Comparison of ENCODE assay signal across 16 cellular contexts in the genomic region with DNA sequence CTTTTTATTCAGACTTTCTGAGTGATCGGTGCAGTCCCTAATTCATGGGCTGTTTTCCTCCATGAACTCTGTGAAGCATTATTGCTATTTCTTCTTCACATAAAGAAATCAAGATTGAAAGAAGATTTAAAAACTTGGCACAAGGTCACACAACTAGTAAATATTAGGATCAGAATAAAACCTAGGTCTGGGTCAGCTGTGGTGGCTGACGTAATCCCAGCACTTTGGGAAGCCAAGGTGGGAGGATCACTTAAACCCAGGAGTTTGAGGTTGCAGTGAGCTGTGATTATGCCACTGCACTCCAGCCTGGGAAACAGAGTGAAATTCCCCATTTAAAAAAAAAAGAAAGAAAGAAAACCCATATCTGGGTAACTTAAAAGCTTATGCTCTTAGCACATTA. TPM values are rescaled to one million over a fixed set of nuclear protein-coding genes. Genes with fewer than 3 reads are reported as not detected.
DNase-seq lines count a peak whose midpoint lies in the region; ATAC-seq and TF ChIP-seq lines count a peak whose summit lies in the region.
"Had no signal": no experiment of that assay in that cellular context is flagged by ENCODE, and none has a peak within 500 bp of the region (broad histone marks: within the 10 kb centered on the region; RNA-seq: fewer than 3 reads in every experiment).

No MANE protein-coding gene starts in this region.

- H3K9me3 Mint-ChIP-seq in activated T-helper 1 cell treated with anti-CD3 and anti-CD28 coated beads, Interleukin-12 subunit alpha, Interleukin-12 subunit beta, Interleukin-2, Interleukin-4 antibody, amounts not matched to agents 30 ng/mL and 10 ng/mL and 1 ng/mL, durations not matched to agents 14 hours and 24 hours and 36 hours = peaks cover 7% of the 10 kb centered on the region
- peaks cover 2% of the 10 kb centered on the region for H3K9me3 Mint-ChIP-seq in stimulated activated effector memory CD8-positive, alpha-beta T cell treated with anti-CD3 and anti-CD28 coated beads, Interleukin-12 subunit alpha, Interleukin-12 subunit beta, amount 100 ng/mL, for 72 hours
- H3K9me3 Mint-ChIP-seq: activated naive CD8-positive, alpha-beta T cell treated with anti-CD3 and anti-CD28 coated beads, Interleukin-2, amount 10 ng/mL, durations not matched to agents 7 days and 5 days had no signal

- intact Hi-C loops in cardiac septum (cut with DNase I) = loop anchor here (10.0 kb wide), 1 partner anchor 128 kb away; no protein-coding TSS in a partner anchor
- intact Hi-C loops in activated T-helper 1 cell treated with anti-CD3 and anti-CD28 coated beads, Interleukin-12 subunit alpha, Interleukin-12 subunit beta, Interleukin-2, Interleukin-4 antibody, amounts not matched to agents 30 ng/mL and 10 ng/mL and 1 ng/mL, durations not matched to agents 14 hours and 24 hours and 36 hours (cut with micrococcal nuclease) = no loop called here

- peaks cover 7% of the 10 kb centered on the region for H3K4me1 ChIP-seq in cardiac muscle cell (ENCODE audit: low read depth)
- no peaks in the 10 kb centered on the region for H3K4me1 ChIP-seq in iPS-20b (ENCODE audit: insufficient read depth, low read length)
- H3K4me1 ChIP-seq in suprapubic skin = peaks cover 22% of the 10 kb centered on the region

- peak overlapping the region; percentile 88; the same call in 1 of the 2 replicates for H3K9ac ChIP-seq in iPS-20b (ENCODE audit: low read depth, low read length)

- TF ChIP-seq CTCF in cardiac muscle cell (IDR thresholded peaks at IDR 0.05; ENCODE audit: low read depth, low read length) (no peak), suprapubic skin (IDR thresholded peaks at IDR 0.05) (no peak)

- H3K27me3 ChIP-seq in cardiac muscle cell (peaks cover 25% of the 10 kb centered on the region), iPS-20b (ENCODE audit: insufficient read depth, low read length) (peaks cover 33% of the 10 kb centered on the region), suprapubic skin (peaks cover 18% of the 10 kb centered on the region)
- H3K27me3 ChIP-seq: MG63 had no signal

- peaks cover 24% of the 10 kb centered on the region for H3K36me3 ChIP-seq in cardiac muscle cell
- H3K36me3 ChIP-seq in iPS-20b (ENCODE audit: insufficient read depth, low read depth, low read length) = peaks cover 45% of the 10 kb centered on the region
- H3K36me3 ChIP-seq in suprapubic skin = peaks cover 37% of the 10 kb centered on the region

- 89% methylated on average over 2 of the region's 2 CpGs for WGBS in suprapubic skin

- peaks cover 18% of the 10 kb centered on the region for H3K27me3 Mint-ChIP-seq in activated T-helper 1 cell treated with anti-CD3 and anti-CD28 coated beads, Interleukin-12 subunit alpha, Interleukin-12 subunit beta, Interleukin-2, Interleukin-4 antibody, amounts not matched to agents 30 ng/mL and 10 ng/mL and 1 ng/mL, durations not matched to agents 14 hours and 24 hours and 36 hours (ENCODE audit: insufficient read depth)

- H3K27ac Mint-ChIP-seq in activated T-helper 1 cell treated with anti-CD3 and anti-CD28 coated beads, Interleukin-12 subunit alpha, Interleukin-12 subunit beta, Interleukin-2, Interleukin-4 antibody, amounts not matched to agents 30 ng/mL and 10 ng/mL and 1 ng/mL, durations not matched to agents 14 hours and 24 hours and 36 hours = no peak overlapping the region
- no peak overlapping the region for H3K27ac Mint-ChIP-seq in stimulated activated effector memory CD8-positive, alpha-beta T cell treated with anti-CD3 and anti-CD28 coated beads, Interleukin-12 subunit alpha, Interleukin-12 subunit beta, amount 100 ng/mL, for 72 hours
- H3K27ac Mint-ChIP-seq: activated naive CD8-positive, alpha-beta T cell treated with anti-CD3 and anti-CD28 coated beads, Interleukin-2, amount 10 ng/mL, durations not matched to agents 7 days and 5 days had no signal

- H3K9me3 ChIP-seq in cardiac muscle cell (ENCODE audit: low read depth) = no peaks in the 10 kb centered on the region
- no peaks in the 10 kb centered on the region for H3K9me3 ChIP-seq in iPS-20b (ENCODE audit: insufficient read depth, low read depth, low read length)
- H3K9me3 ChIP-seq in suprapubic skin = no peaks in the 10 kb centered on the region
- H3K9me3 ChIP-seq: esophagus muscularis mucosa, HAP-1, left lung, MG63 had no signal

- H3K36me3 Mint-ChIP-seq in activated T-helper 1 cell treated with anti-CD3 and anti-CD28 coated beads, Interleukin-12 subunit alpha, Interleukin-12 subunit beta, Interleukin-2, Interleukin-4 antibody, amounts not matched to agents 30 ng/mL and 10 ng/mL and 1 ng/mL, durations not matched to agents 14 hours and 24 hours and 36 hours (ENCODE audit: low read depth) = peaks cover 17% of the 10 kb centered on the region
- peaks cover 35% of the 10 kb centered on the region for H3K36me3 Mint-ChIP-seq in stimulated activated effector memory CD8-positive, alpha-beta T cell treated with anti-CD3 and anti-CD28 coated beads, Interleukin-12 subunit alpha, Interleukin-12 subunit beta, amount 100 ng/mL, for 72 hours

- TF ChIP-seq POLR2A in suprapubic skin (IDR thresholded peaks at IDR 0.05) = no peak

- H3K4me3 ChIP-seq in cardiac muscle cell = peak overlapping the region; percentile 42
- H3K4me3 ChIP-seq in iPS-20b (ENCODE audit: low read length) = peak overlapping the region; percentile 96
- no peak overlapping the region for H3K4me3 ChIP-seq in suprapubic skin

- H3K4me3 Mint-ChIP-seq in activated T-helper 1 cell treated with anti-CD3 and anti-CD28 coated beads, Interleukin-12 subunit alpha, Interleukin-12 subunit beta, Interleukin-2, Interleukin-4 antibody, amounts not matched to agents 30 ng/mL and 10 ng/mL and 1 ng/mL, durations not matched to agents 14 hours and 24 hours and 36 hours = peak overlapping the region; percentile 88
- H3K4me3 Mint-ChIP-seq in stimulated activated effector memory CD8-positive, alpha-beta T cell treated with anti-CD3 and anti-CD28 coated beads, Interleukin-12 subunit alpha, Interleukin-12 subunit beta, amount 100 ng/mL, for 72 hours = peak overlapping the region; percentile 77

- H3K4me1 Mint-ChIP-seq in activated T-helper 1 cell treated with anti-CD3 and anti-CD28 coated beads, Interleukin-12 subunit alpha, Interleukin-12 subunit beta, Interleukin-2, Interleukin-4 antibody, amounts not matched to agents 30 ng/mL and 10 ng/mL and 1 ng/mL, durations not matched to agents 14 hours and 24 hours and 36 hours (ENCODE audit: low read depth) = peaks cover 34% of the 10 kb centered on the region
- H3K4me1 Mint-ChIP-seq in stimulated activated effector memory CD8-positive, alpha-beta T cell treated with anti-CD3 and anti-CD28 coated beads, Interleukin-12 subunit alpha, Interleukin-12 subunit beta, amount 100 ng/mL, for 72 hours = no peaks in the 10 kb centered on the region

- no peak for TF ChIP-seq EP300 in suprapubic skin (IDR thresholded peaks at IDR 0.05)

- no peak for DNase-seq in cardiac muscle cell (ENCODE audit: low read depth in 1 of 2, low spot score in 1 of 2)
- DNase-seq in cardiac septum (ENCODE audit: low spot score) = no peak
- DNase-seq in activated T-helper 1 cell treated with anti-CD3 and anti-CD28 coated beads, Interleukin-12 subunit alpha, Interleukin-12 subunit beta, Interleukin-2, Interleukin-4 antibody, amounts not matched to agents 30 ng/mL and 10 ng/mL and 1 ng/mL, durations not matched to agents 14 hours and 24 hours and 36 hours (ENCODE audit: low spot score) = no peak
- DNase-seq in stimulated activated effector memory CD8-positive, alpha-beta T cell treated with anti-CD3 and anti-CD28 coated beads, Interleukin-12 subunit alpha, Interleukin-12 subunit beta, amount 100 ng/mL, for 72 hours (ENCODE audit: low spot score in 2 of 2) = no peak
- no peak for DNase-seq in suprapubic skin (ENCODE audit: low spot score in 2 of 2)
- DNase-seq in NCI-H2196 (lab: John Stamatoyannopoulos, UW; ENCODE audit: unreplicated experiment) = no peak
- DNase-seq: activated naive CD8-positive, alpha-beta T cell treated with anti-CD3 and anti-CD28 coated beads, Interleukin-2, amount 10 ng/mL, durations not matched to agents 7 days and 5 days; Calu3; left lung; MG63; small intestine; SW 1271 had no signal

- no peak for ATAC-seq in stimulated activated effector memory CD8-positive, alpha-beta T cell treated with anti-CD3 and anti-CD28 coated beads, Interleukin-12 subunit alpha, Interleukin-12 subunit beta, amount 100 ng/mL, for 72 hours
- no peak for ATAC-seq in GM21737 (IDR thresholded peaks at IDR 0.05; ENCODE audit: unreplicated experiment)
- ATAC-seq: left lung had no signal

- H3K27ac ChIP-seq in cardiac muscle cell = peak overlapping the region; percentile 88
- no peak overlapping the region for H3K27ac ChIP-seq in iPS-20b (ENCODE audit: low read length)
- no peak overlapping the region for H3K27ac ChIP-seq in suprapubic skin

RNA-seq across cellular contexts. Expression of a gene that starts 1.4 kb away (rescaled TPM):
- total RNA-seq in cardiac muscle cell = 18.6 and 21.8 TPM in 2 replicates
- polyA plus RNA-seq in cardiac muscle cell = 14.4 and 15.4 TPM in 2 replicates
- 8.4 TPM for total RNA-seq in cardiac septum
- total RNA-seq in activated T-helper 1 cell treated with anti-CD3 and anti-CD28 coated beads, Interleukin-12 subunit alpha, Interleukin-12 subunit beta, Interleukin-2, Interleukin-4 antibody, amounts not matched to agents 30 ng/mL and 10 ng/mL and 1 ng/mL, durations not matched to agents 14 hours and 24 hours and 36 hours = 6.1 and 8.1 TPM in 2 replicates
- total RNA-seq in suprapubic skin = 10 to 100 TPM in 1 of 4 donors, 1 to 10 TPM in 3; 3.6 to 12.5 (median 7.6) TPM

RNA-seq across cellular contexts. Expression of a gene that starts 25.6 kb away (rescaled TPM):
- total RNA-seq in cardiac muscle cell (7.9 and 8.4 TPM in 2 replicates), cardiac septum (2.4 TPM), suprapubic skin (1 to 10 TPM; 1.2 to 5.0 (median 3.0) TPM)
- 6.8 and 7.1 TPM in 2 replicates for polyA plus RNA-seq in cardiac muscle cell
- total RNA-seq in activated T-helper 1 cell treated with anti-CD3 and anti-CD28 coated beads, Interleukin-12 subunit alpha, Interleukin-12 subunit beta, Interleukin-2, Interleukin-4 antibody, amounts not matched to agents 30 ng/mL and 10 ng/mL and 1 ng/mL, durations not matched to agents 14 hours and 24 hours and 36 hours = 4.8 and 6.0 TPM in 2 replicates

RNA-seq across cellular contexts. Expression of a gene that starts 32.6 kb away (rescaled TPM):
- total RNA-seq in cardiac muscle cell = not detected in 2 replicates
- polyA plus RNA-seq in cardiac muscle cell = not detected in 2 replicates
- total RNA-seq in cardiac septum = 6.6 TPM
- 0.16 TPM in 1 of 2 replicates, not detected in the other for total RNA-seq in activated T-helper 1 cell treated with anti-CD3 and anti-CD28 coated beads, Interleukin-12 subunit alpha, Interleukin-12 subunit beta, Interleukin-2, Interleukin-4 antibody, amounts not matched to agents 30 ng/mL and 10 ng/mL and 1 ng/mL, durations not matched to agents 14 hours and 24 hours and 36 hours
- under 1 TPM in 2 of 4 donors, not detected in 2; 0.47 to 0.78 TPM for total RNA-seq in suprapubic skin
- total RNA-seq: activated naive CD8-positive, alpha-beta T cell treated with anti-CD3 and anti-CD28 coated beads, Interleukin-2, amount 10 ng/mL, durations not matched to agents 7 days and 5 days; Calu3 had no signal

RNA-seq across cellular contexts. Expression of a gene that starts 40.5 kb away (rescaled TPM):
- 23.7 and 37.9 TPM in 2 replicates for total RNA-seq in cardiac muscle cell
- 20.2 and 25.3 TPM in 2 replicates for polyA plus RNA-seq in cardiac muscle cell
- total RNA-seq in cardiac septum = 13.4 TPM
- 5.4 and 6.0 TPM in 2 replicates for total RNA-seq in activated T-helper 1 cell treated with anti-CD3 and anti-CD28 coated beads, Interleukin-12 subunit alpha, Interleukin-12 subunit beta, Interleukin-2, Interleukin-4 antibody, amounts not matched to agents 30 ng/mL and 10 ng/mL and 1 ng/mL, durations not matched to agents 14 hours and 24 hours and 36 hours
- total RNA-seq in suprapubic skin = 10 to 100 TPM in 2 of 4 donors, 1 to 10 TPM in 2; 4.9 to 23.3 (median 11.4) TPM

RNA-seq across cellular contexts. Expression of a gene that starts 54.9 kb away (rescaled TPM):
- 7.5 and 8.2 TPM in 2 replicates for total RNA-seq in cardiac muscle cell
- polyA plus RNA-seq in cardiac muscle cell = 6.0 and 8.2 TPM in 2 replicates
- 3.8 TPM for total RNA-seq in cardiac septum
- total RNA-seq in activated T-helper 1 cell treated with anti-CD3 and anti-CD28 coated beads, Interleukin-12 subunit alpha, Interleukin-12 subunit beta, Interleukin-2, Interleukin-4 antibody, amounts not matched to agents 30 ng/mL and 10 ng/mL and 1 ng/mL, durations not matched to agents 14 hours and 24 hours and 36 hours = 1.7 and 2.0 TPM in 2 replicates
- total RNA-seq in suprapubic skin = 1 to 10 TPM in 2 of 4 donors, under 1 TPM in 2; 0.64 to 2.3 (median 1.2) TPM
